In genomic region chr7:70193514-70193913, GRCh38 we compare ENCODE assay signal across 10 cellular contexts.
DNase-seq lines count a peak whose midpoint lies in the region; ATAC-seq, FAIRE-seq and TF ChIP-seq lines count a peak whose summit lies in the region.
"Had no signal": no experiment of that assay in that cellular context is flagged by ENCODE, and none has a peak within 500 bp of the region (broad histone marks: within the 10 kb centered on the region; RNA-seq: fewer than 3 reads in every experiment).

No MANE protein-coding gene starts in this region.

- ATAC-seq in GM18868 (IDR thresholded peaks at IDR 0.05; ENCODE audit: unreplicated experiment) (no peak), GM21529 (IDR thresholded peaks at IDR 0.05; ENCODE audit: unreplicated experiment) (no peak), GM19455 (IDR thresholded peaks at IDR 0.05; ENCODE audit: unreplicated experiment) (no peak), HG02870 (IDR thresholded peaks at IDR 0.05; ENCODE audit: unreplicated experiment) (no peak)

- DNase-seq in ACHN: peak; percentile 17
- peak; percentile 19 for DNase-seq in GM20000 (ENCODE audit: low spot score)
- DNase-seq in SK-MEL-5 (ENCODE audit: low read depth, low spot score): peak; percentile 48
- DNase-seq: DMS79 treated with DMSO at 0.1 percent for 48 hours had no signal

- no peak for TF ChIP-seq CTCF in GM20000 (IDR thresholded peaks at IDR 0.05; ENCODE audit: extremely low read depth, missing control alignments)

- FAIRE-seq in islet of Langerhans (lab: Jason Lieb, UNC): peak; percentile 68
- FAIRE-seq: endothelial cell of umbilical vein had no signal

- in situ Hi-C loops in ACHN (cut with HindIII; ENCODE audit: low pct_ligation_motif_present, low pct_unique_long_range_greater_than_20kb, low sequenced_read_pairs) (no loop called here), SK-MEL-5 (cut with HindIII; ENCODE audit: low pct_unique_long_range_greater_than_20kb, low sequenced_read_pairs) (no loop called here)
